Comparison of ENCODE assay signal across 20 cellular contexts in the genomic region with DNA sequence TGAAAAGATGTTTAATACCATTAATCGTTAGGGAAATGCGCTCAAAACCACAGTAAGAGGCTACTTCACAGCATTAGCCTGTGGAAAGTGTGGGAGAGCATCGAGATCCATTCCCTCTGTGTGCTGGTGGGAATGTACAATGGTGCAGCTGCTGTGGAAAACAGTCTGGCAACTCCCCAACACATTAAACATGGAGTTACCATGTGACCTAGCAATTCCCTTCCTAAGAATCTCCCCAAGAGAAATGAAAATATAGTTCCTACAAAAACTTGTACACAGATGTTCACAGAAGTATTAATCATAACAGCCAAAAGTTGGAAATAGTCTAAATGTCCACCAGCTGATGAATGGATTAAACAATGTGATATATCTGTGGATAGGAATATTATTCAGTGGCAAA. TPM values are rescaled to one million over a fixed set of nuclear protein-coding genes. Genes with fewer than 3 reads are reported as not detected.
A peak's percentile ranks its signal among the peaks of the same experiment; 100 is the strongest.
DNase-seq lines count a peak whose midpoint lies in the region; ATAC-seq and TF ChIP-seq lines count a peak whose summit lies in the region.
"Had no signal": no experiment of that assay in that cellular context is flagged by ENCODE, and none has a peak within 500 bp of the region (broad histone marks: within the 10 kb centered on the region; RNA-seq: fewer than 3 reads in every experiment).

No MANE protein-coding gene starts in this region.

- intact Hi-C loops in Right ventricle myocardium superior (cut with DNase I) (no loop called here), cardiac septum (cut with DNase I) (no loop called here), OCI-LY7 (cut with micrococcal nuclease; ENCODE audit: unreplicated experiment) (no loop called here), stomach (cut with DNase I; ENCODE audit: low total_unique reads) (no loop called here)

- no peak for TF ChIP-seq POLR2A in stomach (IDR thresholded peaks at IDR 0.05)
- TF ChIP-seq POLR2A in gastroesophageal sphincter (IDR thresholded peaks at IDR 0.05), result no peak

- no peak overlapping the region for H3K27ac ChIP-seq in OCI-LY7 (ENCODE audit: low read depth, low read length, poor library complexity, severe bottlenecking)
- H3K27ac ChIP-seq in stomach, result peak overlapping the region in 3 of 5 donors; percentile 36 to 87 (median 58)
- H3K27ac ChIP-seq in gastroesophageal sphincter, result no peak overlapping the region
- H3K27ac ChIP-seq: thoracic aorta had no signal

- no peak overlapping the region for H2AFZ ChIP-seq in OCI-LY7 (ENCODE audit: low read length)

- H3K4me3 ChIP-seq in OCI-LY7 (ENCODE audit: low read depth, low read length, poor library complexity, severe bottlenecking), result no peak overlapping the region
- H3K4me3 ChIP-seq in fibroblast of pulmonary artery (replicated peaks; ENCODE audit: low read depth, low read length), result no peak overlapping the region
- H3K4me3 ChIP-seq in stomach, result no peak overlapping the region
- no peak overlapping the region for H3K4me3 ChIP-seq in gastroesophageal sphincter
- H3K4me3 ChIP-seq: thoracic aorta had no signal

- no peak overlapping the region for H3K4me2 ChIP-seq in OCI-LY7 (ENCODE audit: low read length)

- TF ChIP-seq CTCF in OCI-LY7 (conservative IDR thresholded peaks at IDR 0.05; ENCODE audit: low read length) (no peak), fibroblast of pulmonary artery (IDR thresholded peaks at IDR 0.05; ENCODE audit: low read length, missing control alignments) (no peak), stomach (IDR thresholded peaks at IDR 0.05) (no peak), gastroesophageal sphincter (IDR thresholded peaks at IDR 0.05) (no peak)

- POLR2A ChIA-PET in OCI-LY7 (lab: Charles Lee), result no interaction called here

- DNase-seq in Right ventricle myocardium superior, result peak; percentile 16
- no peak for DNase-seq in cardiac septum (ENCODE audit: low spot score)
- DNase-seq in OCI-LY7 (ENCODE audit: low spot score), result no peak
- peak; percentile 64 for DNase-seq in fibroblast of pulmonary artery (ENCODE audit: low read depth)
- DNase-seq in stomach, result no peak
- DNase-seq in SKM-1 treated with dmso at 0.1 percent for 144 hours (lab: John Stamatoyannopoulos, UW; ENCODE audit: unreplicated experiment), result no peak
- DNase-seq in SIG-M5 treated with dmso at 0.1 percent for 504 hours (lab: John Stamatoyannopoulos, UW; ENCODE audit: unreplicated experiment), result no peak
- DNase-seq: activated naive CD4-positive, alpha-beta T cell; C1 segment of cervical spinal cord; HCEC 1CT; mesenchymal stem cell; NCI-H1694 treated with DMSO at 0.1 percent for 48 hours; NCI-H2171 treated with DMSO at 0.1 percent for 48 hours; NCI-H524 treated with DMSO at 0.1 percent for 48 hours; occipital lobe; stimulated activated CD4-positive, alpha-beta T cell treated with anti-CD3 and anti-CD28 coated beads, Interleukin-4, amount 100 ng/mL, for 4 hours; stimulated activated naive CD4-positive, alpha-beta T cell; T1000 had no signal

- H3K9me3 ChIP-seq in OCI-LY7 (ENCODE audit: low read length) (no peaks in the 10 kb centered on the region), stomach (no peaks in the 10 kb centered on the region), gastroesophageal sphincter (no peaks in the 10 kb centered on the region)
- H3K9me3 ChIP-seq: thoracic aorta had no signal

- peaks cover 43% of the 10 kb centered on the region for H3K79me2 ChIP-seq in OCI-LY7 (ENCODE audit: insufficient read depth, low read depth, low read length)

- no peak for ATAC-seq in Right ventricle myocardium superior (ENCODE audit: poor library complexity)
- no peak for ATAC-seq in gastroesophageal sphincter

- H3K4me1 ChIP-seq in OCI-LY7 (ENCODE audit: insufficient read depth, low read length, poor library complexity, severe bottlenecking), result peaks cover 20% of the 10 kb centered on the region
- peaks cover 51 to 98% (median 84%) of the 10 kb centered on the region in 4 donors for H3K4me1 ChIP-seq in stomach
- peaks cover 15 to 96% (median 42%) of the 10 kb centered on the region in 3 donors for H3K4me1 ChIP-seq in gastroesophageal sphincter

- TSS peak; percentile 22 for BruUV-seq in OCI-LY7 (replicated peaks; lab: Mats Ljungman, UMichigan)

- no peak for TF ChIP-seq EP300 in stomach (IDR thresholded peaks at IDR 0.05)
- no peak for TF ChIP-seq EP300 in gastroesophageal sphincter (IDR thresholded peaks at IDR 0.05)

- no peaks in the 10 kb centered on the region for H3K9me2 ChIP-seq in OCI-LY7 (ENCODE audit: insufficient read depth, low read length)

- 69 to 80% (median 75%) methylated on average over 3 of the region's 3 CpGs for WGBS in stomach, 5 donors
- 50 to 57% methylated on average over 3 of the region's 3 CpGs for WGBS in gastroesophageal sphincter (ENCODE audit: low coverage in 1 of 2), 2 donors

- H3K36me3 ChIP-seq in OCI-LY7 (ENCODE audit: insufficient read depth, low read length) (peaks cover 11% of the 10 kb centered on the region; the same call in 1 of the 2 replicates), stomach (no peaks in the 10 kb centered on the region), gastroesophageal sphincter (no peaks in the 10 kb centered on the region)
- H3K36me3 ChIP-seq: thoracic aorta had no signal

- H3K27me3 ChIP-seq in stomach (no peaks in the 10 kb centered on the region), gastroesophageal sphincter (no peaks in the 10 kb centered on the region)

- CTCF ChIA-PET in OCI-LY7 (lab: Charles Lee; ENCODE audit: unreplicated experiment), result no interaction called here

- H4K20me1 ChIP-seq in OCI-LY7 (ENCODE audit: insufficient read depth, low read length), result no peaks in the 10 kb centered on the region; the same call in 1 of the 2 replicates

RNA-seq across cellular contexts. Expression of a gene that starts 23.8 kb away (rescaled TPM):
- total RNA-seq in Right ventricle myocardium superior, result 22.6 TPM
- total RNA-seq in cardiac septum, result 24.7 TPM
- total RNA-seq in OCI-LY7 (2014; rRNA removed; shearing (Covaris generic)), result 18.6 and 27.5 TPM in 2 replicates
- 44.7 and 59.9 TPM in 2 replicates for total RNA-seq in OCI-LY7 (2022)
- 100 to 1,000 TPM in 1 of 5 donors, 10 to 100 TPM in 4; 34.5 to 140 (median 37.1) TPM for total RNA-seq in stomach
- polyA plus RNA-seq in stomach, result 10 to 100 TPM; 12.3 to 28.0 (median 16.6) TPM
- 10 to 100 TPM; 28.8 to 87.4 (median 54.9) TPM for total RNA-seq in gastroesophageal sphincter

Comparison
In these comparisons a context has a peak if more than half of its experiments do, and no peak if none do; other contexts are left out.
1. DNase-seq: peak in Right ventricle myocardium superior (single experiment) and fibroblast of pulmonary artery (single experiment); none in cardiac septum (single experiment), OCI-LY7 (single experiment), stomach (single experiment), SKM-1 treated with dmso at 0.1 percent for 144 hours (single experiment) and SIG-M5 treated with dmso at 0.1 percent for 504 hours (single experiment).
2. H3K27ac ChIP-seq: peak in stomach (3 of 5); none in OCI-LY7 (single experiment) and gastroesophageal sphincter (0 of 4).